8 cellular contexts compared by ENCODE assay signal in the genomic region with DNA sequence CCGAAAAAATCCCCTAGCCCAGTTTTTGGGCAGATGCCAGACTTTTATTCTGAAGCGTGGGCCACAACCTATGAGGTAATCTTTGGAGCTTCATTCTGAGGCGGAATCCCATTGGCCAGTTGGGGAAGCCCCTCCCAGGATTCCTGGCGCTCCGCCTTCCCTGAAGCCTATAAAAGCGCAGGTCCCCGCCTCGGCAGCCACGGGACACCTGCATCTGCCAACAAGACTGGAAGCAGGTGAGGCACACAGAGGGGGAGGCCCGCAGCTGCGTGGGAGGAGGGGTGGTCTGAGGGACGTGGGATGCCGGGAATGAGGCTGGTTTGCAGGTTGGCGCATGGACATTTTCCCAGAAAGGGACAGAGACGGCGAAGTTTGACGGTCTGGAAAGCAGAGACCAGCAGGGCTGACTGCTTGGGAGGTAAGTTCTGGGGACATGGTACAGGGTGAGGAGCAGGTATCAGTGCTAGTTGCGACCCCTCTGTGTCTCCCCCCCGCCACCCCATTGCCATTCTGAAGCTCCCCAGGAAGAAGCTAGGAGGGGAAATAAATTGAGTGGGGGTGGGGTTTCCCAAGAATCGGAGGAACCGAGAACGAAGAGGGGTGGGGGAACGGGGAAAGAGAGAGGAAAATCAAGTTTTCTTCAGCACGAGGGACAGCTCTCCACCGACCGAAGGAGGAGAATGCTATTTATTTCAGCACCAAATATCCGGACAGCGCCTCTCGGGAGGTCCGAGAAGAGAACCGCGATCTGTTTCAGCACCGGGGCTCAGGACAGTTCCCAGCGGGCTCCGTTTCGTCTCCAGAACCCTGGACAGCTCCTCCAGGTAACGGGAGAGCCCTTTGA. TPM values are rescaled to one million over a fixed set of nuclear protein-coding genes. Genes with fewer than 3 reads are reported as not detected.
A peak's percentile ranks its signal among the peaks of the same experiment; 100 is the strongest.
DNase-seq lines count a peak whose midpoint lies in the region; ATAC-seq and TF ChIP-seq lines count a peak whose summit lies in the region.

No MANE protein-coding gene starts in this region.

- ATAC-seq in GM23338 (peak; percentile 92), HG02642 (IDR thresholded peaks at IDR 0.05; ENCODE audit: poor library complexity, unreplicated experiment) (no peak)
- peak; percentile 85 for ATAC-seq in activated CD4-positive, alpha-beta T cell treated with anti-CD3 and anti-CD28 coated beads for 36 hours

- H2AFZ ChIP-seq in GM23338: no peak overlapping the region

- H4K20me1 ChIP-seq in GM23338 (replicated peaks; ENCODE audit: insufficient read depth): no peaks in the 10 kb centered on the region; the same call in 1 of the 2 replicates

- TF ChIP-seq CTCF in GM23338 (conservative IDR thresholded peaks at IDR 0.05; ENCODE audit: low read depth in 2 of 2): no peak

- no peak overlapping the region for H3K27ac Mint-ChIP-seq in GM23338
- no peak overlapping the region for H3K27ac Mint-ChIP-seq in activated CD4-positive, alpha-beta T cell treated with anti-CD3 and anti-CD28 coated beads for 36 hours

- peak overlapping the region; percentile 43; the same call in 2 of the 3 replicates for H3K4me3 Mint-ChIP-seq in GM23338
- H3K4me3 Mint-ChIP-seq in activated CD4-positive, alpha-beta T cell treated with anti-CD3 and anti-CD28 coated beads for 36 hours: no peak overlapping the region

- H3K36me3 Mint-ChIP-seq in GM23338 (ENCODE audit: low read depth): no peaks in the 10 kb centered on the region; the same call in 2 of the 3 replicates
- H3K36me3 Mint-ChIP-seq in activated CD4-positive, alpha-beta T cell treated with anti-CD3 and anti-CD28 coated beads for 36 hours (ENCODE audit: low read depth): no peaks in the 10 kb centered on the region

- no peaks in the 10 kb centered on the region for H3K27me3 ChIP-seq in GM23338 (ENCODE audit: insufficient read depth)

- POLR2A ChIA-PET in activated CD4-positive, alpha-beta T cell treated with anti-CD3 and anti-CD28 coated beads for 36 hours (lab: Charles Lee): interaction anchor here (1.0 kb wide), 1 partner anchor 22 kb away, joined by 5 read pairs; a partner anchor contains a TSS

- H3K4me1 Mint-ChIP-seq in GM23338: no peaks in the 10 kb centered on the region; the same call in 2 of the 3 replicates
- H3K4me1 Mint-ChIP-seq in activated CD4-positive, alpha-beta T cell treated with anti-CD3 and anti-CD28 coated beads for 36 hours: no peaks in the 10 kb centered on the region

- H3K27me3 Mint-ChIP-seq in GM23338 (ENCODE audit: insufficient read depth, low read depth, poor library complexity): peaks cover 18% of the 10 kb centered on the region
- H3K27me3 Mint-ChIP-seq in activated CD4-positive, alpha-beta T cell treated with anti-CD3 and anti-CD28 coated beads for 36 hours: peaks cover 11% of the 10 kb centered on the region

- H3K4me1 ChIP-seq in GM23338 (ENCODE audit: insufficient read depth): no peaks in the 10 kb centered on the region

- H3K4me2 ChIP-seq in GM23338: peak overlapping the region; percentile 58; the same call in 1 of the 2 replicates

- CTCF ChIA-PET in activated CD4-positive, alpha-beta T cell treated with anti-CD3 and anti-CD28 coated beads for 36 hours (lab: Charles Lee): interaction anchor here (0.5 to 2.2 kb wide), 6 partner anchors 19 to 1819 kb away, joined by 3 to 18 read pairs (median 3); a partner anchor contains a TSS

- H3K9me2 ChIP-seq in GM23338 (ENCODE audit: insufficient read depth): no peaks in the 10 kb centered on the region

- H3F3A ChIP-seq in GM23338 (replicated peaks; ENCODE audit: low read depth): 0 out of 2 replicates have a peak, but pooled peaks cover 2% of the 10 kb centered on the region

- no peaks in the 10 kb centered on the region for H3K79me2 ChIP-seq in GM23338 (replicated peaks; ENCODE audit: insufficient read depth)

- intact Hi-C loops in activated CD4-positive, alpha-beta T cell treated with anti-CD3 and anti-CD28 coated beads for 36 hours (cut with DNase I, micrococcal nuclease): loop anchor here in 1 of 2 experiments (1.0 kb wide), 2 partner anchors 10 to 22 kb away; a partner anchor contains a TSS

- peak overlapping the region; percentile 28; the same call in 1 of the 2 replicates for H3K4me3 ChIP-seq in GM23338

- DNase-seq in GM23338 (ENCODE audit: low spot score): peak; percentile 98
- DNase-seq in NCI-H2171 treated with DMSO at 0.1 percent for 48 hours (lab: John Stamatoyannopoulos, UW): peak; percentile 92
- peak; percentile 92 for DNase-seq in activated CD4-positive, alpha-beta T cell treated with anti-CD3 and anti-CD28 coated beads for 36 hours
- peak; percentile 98 for DNase-seq in cerebellum (ENCODE audit: low spot score)
- peak; percentile 78 for DNase-seq in kidney tubule cell (ENCODE audit: low spot score)
- peak; percentile 80 for DNase-seq in stimulated activated CD4-positive, alpha-beta T cell treated with anti-CD3 and anti-CD28 coated beads, Interleukin-1b, Interleukin-23, amount 100 ng/mL, for 48 hours
- no peak for DNase-seq in SKM-1 (lab: John Stamatoyannopoulos, UW; ENCODE audit: unreplicated experiment)

- no peak overlapping the region for H3K27ac ChIP-seq in GM23338 (ENCODE audit: low read depth)

- no peaks in the 10 kb centered on the region for H3K36me3 ChIP-seq in GM23338 (ENCODE audit: insufficient read depth)

- H3K9me3 Mint-ChIP-seq in GM23338: peaks cover 2% of the 10 kb centered on the region; the same call in 1 of the 3 replicates
- H3K9me3 Mint-ChIP-seq in activated CD4-positive, alpha-beta T cell treated with anti-CD3 and anti-CD28 coated beads for 36 hours (ENCODE audit: low read depth): no peaks in the 10 kb centered on the region

TF ChIP-seq in GM23338, 12 proteins besides CTCF, POLR2A, EP300 and RAD21 (continues in another document):
- TF ChIP-seq, protein P1, sequence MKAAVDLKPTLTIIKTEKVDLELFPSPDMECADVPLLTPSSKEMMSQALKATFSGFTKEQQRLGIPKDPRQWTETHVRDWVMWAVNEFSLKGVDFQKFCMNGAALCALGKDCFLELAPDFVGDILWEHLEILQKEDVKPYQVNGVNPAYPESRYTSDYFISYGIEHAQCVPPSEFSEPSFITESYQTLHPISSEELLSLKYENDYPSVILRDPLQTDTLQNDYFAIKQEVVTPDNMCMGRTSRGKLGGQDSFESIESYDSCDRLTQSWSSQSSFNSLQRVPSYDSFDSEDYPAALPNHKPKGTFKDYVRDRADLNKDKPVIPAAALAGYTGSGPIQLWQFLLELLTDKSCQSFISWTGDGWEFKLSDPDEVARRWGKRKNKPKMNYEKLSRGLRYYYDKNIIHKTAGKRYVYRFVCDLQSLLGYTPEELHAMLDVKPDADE (IDR thresholded peaks at IDR 0.05): peak; percentile 74; the same call in 1 of the 2 replicates
- TF ChIP-seq JUNB (IDR thresholded peaks at IDR 0.05; ENCODE audit: unreplicated experiment): no peak

RNA-seq across cellular contexts. Expression of a gene that starts 22.4 kb away (rescaled TPM):
- total RNA-seq in GM23338 (2014; rRNA removed; shearing (Covaris generic)): 15.2 and 16.5 TPM in 2 replicates
- polyA plus RNA-seq in GM23338 (2016; fragmentation: Nextera tagmentation; extraction: Ambion mirVana): 0.87 and 0.97 TPM in 2 replicates
- total RNA-seq in activated CD4-positive, alpha-beta T cell treated with anti-CD3 and anti-CD28 coated beads for 36 hours: 10 to 100 TPM in 1 of 2 experiments, 1 to 10 TPM in 1; 9.2 to 10.6 TPM
- total RNA-seq in cerebellum: 14.4 TPM

RNA-seq across cellular contexts. Expression of a gene that starts 45.5 kb away (rescaled TPM):
- 30.8 and 49.2 TPM in 2 replicates for total RNA-seq in GM23338 (2014; rRNA removed; shearing (Covaris generic))
- 18.6 and 19.5 TPM in 2 replicates for polyA plus RNA-seq in GM23338 (2016; fragmentation: Nextera tagmentation; extraction: Ambion mirVana)
- 10 to 100 TPM; 49.2 to 51.3 TPM for total RNA-seq in activated CD4-positive, alpha-beta T cell treated with anti-CD3 and anti-CD28 coated beads for 36 hours
- total RNA-seq in cerebellum: 19.1 TPM
